Comparison of ENCODE assay signal across 23 cellular contexts in genomic region chr1:58340156-58340555, GRCh38.
"Had no signal": no experiment of that assay in that cellular context is flagged by ENCODE, and none has a peak within 500 bp of the region (broad histone marks: within the 10 kb centered on the region; RNA-seq: fewer than 3 reads in every experiment).

No MANE protein-coding gene starts in this region.

- H2AFZ ChIP-seq: hepatocyte had no signal

- H3K9me3 ChIP-seq: esophagus muscularis mucosa, gastroesophageal sphincter, heart left ventricle, prostate gland, stomach, thyroid gland, vagina had no signal

- H3K36me3 Mint-ChIP-seq: mesothelial cell of epicardium; stimulated activated effector memory CD8-positive, alpha-beta T cell treated with anti-CD3 and anti-CD28 coated beads, Interleukin-12 subunit alpha, Interleukin-12 subunit beta, amount 100 ng/mL, for 72 hours had no signal

- H3K4me1 Mint-ChIP-seq: memory B cell; stimulated activated effector memory CD8-positive, alpha-beta T cell treated with anti-CD3 and anti-CD28 coated beads, Interleukin-12 subunit alpha, Interleukin-12 subunit beta, amount 100 ng/mL, for 72 hours had no signal

- H3K27ac Mint-ChIP-seq: memory B cell; mesothelial cell of epicardium; nephron progenitor cell; stimulated activated effector memory CD8-positive, alpha-beta T cell treated with anti-CD3 and anti-CD28 coated beads, Interleukin-12 subunit alpha, Interleukin-12 subunit beta, amount 100 ng/mL, for 72 hours had no signal

- H3K9me3 Mint-ChIP-seq: memory B cell; naive thymus-derived CD4-positive, alpha-beta T cell; nephron progenitor cell; stimulated activated effector memory CD8-positive, alpha-beta T cell treated with anti-CD3 and anti-CD28 coated beads, Interleukin-12 subunit alpha, Interleukin-12 subunit beta, amount 100 ng/mL, for 72 hours had no signal

- H3K27me3 ChIP-seq: dorsolateral prefrontal cortex, esophagus muscularis mucosa, foreskin keratinocyte, gastroesophageal sphincter, heart left ventricle, hepatocyte, stomach, thyroid gland, vagina had no signal

- H3K4me3 Mint-ChIP-seq: memory B cell; mesothelial cell of epicardium; naive thymus-derived CD4-positive, alpha-beta T cell; nephron progenitor cell; stimulated activated effector memory CD8-positive, alpha-beta T cell treated with anti-CD3 and anti-CD28 coated beads, Interleukin-12 subunit alpha, Interleukin-12 subunit beta, amount 100 ng/mL, for 72 hours had no signal

- H3K36me3 ChIP-seq: esophagus muscularis mucosa, gastroesophageal sphincter, heart left ventricle, prostate gland, stomach, thyroid gland, vagina had no signal

- DNase-seq: dorsolateral prefrontal cortex; effector CD8-positive, alpha-beta T cell; foreskin keratinocyte; heart left ventricle; kidney; naive thymus-derived CD4-positive, alpha-beta T cell; nephron progenitor cell; stimulated activated CD4-positive, alpha-beta T cell treated with anti-CD3 and anti-CD28 coated beads, Interleukin-2, amount 100 ng/mL, for 24 hours; stimulated activated CD4-positive, alpha-beta T cell treated with anti-CD3 and anti-CD28 coated beads, Interleukin-4, amount 100 ng/mL, for 24 hours; stimulated activated naive CD4-positive, alpha-beta T cell treated with Interleukin-2 at 50 U/mL for 16 hours; stomach; thyroid gland had no signal

- H3K4me3 ChIP-seq: dorsolateral prefrontal cortex, esophagus muscularis mucosa, gastroesophageal sphincter, heart left ventricle, hepatocyte, lung, prostate gland, stomach, thyroid gland, vagina had no signal

- H3K4me1 ChIP-seq: esophagus muscularis mucosa, foreskin keratinocyte, gastroesophageal sphincter, heart left ventricle, prostate gland, stomach, thyroid gland, vagina had no signal

- ATAC-seq: foreskin keratinocyte; gastroesophageal sphincter; heart left ventricle; left lobe of liver; naive thymus-derived CD4-positive, alpha-beta T cell; sciatic nerve; stimulated activated effector memory CD8-positive, alpha-beta T cell treated with anti-CD3 and anti-CD28 coated beads, Interleukin-12 subunit alpha, Interleukin-12 subunit beta, amount 100 ng/mL, for 72 hours had no signal

- H3K27me3 Mint-ChIP-seq: memory B cell had no signal

- H3K4me2 ChIP-seq: hepatocyte had no signal

- H3K27ac ChIP-seq: dorsolateral prefrontal cortex, esophagus muscularis mucosa, foreskin keratinocyte, gastroesophageal sphincter, heart left ventricle, hepatocyte, prostate gland, stomach, thyroid gland, vagina had no signal
